In genomic region chr1:60427194-60427593, GRCh38 we compare ENCODE assay signal across 16 cellular contexts.
"Had no signal": no experiment of that assay in that cellular context is flagged by ENCODE, and none has a peak within 500 bp of the region (broad histone marks: within the 10 kb centered on the region; RNA-seq: fewer than 3 reads in every experiment).

No MANE protein-coding gene starts in this region.

- H3K9me3 ChIP-seq: esophagus muscularis mucosa, neutrophil, sigmoid colon, thoracic aorta had no signal

- ATAC-seq: naive thymus-derived CD4-positive, alpha-beta T cell; stimulated activated naive CD8-positive, alpha-beta T cell treated with anti-CD3 and anti-CD28 coated beads, Interleukin-15, amount 100 ng/mL, for 72 hours had no signal

- H3K27ac ChIP-seq: heart right ventricle, neutrophil, sigmoid colon, thoracic aorta had no signal

- H3K4me3 ChIP-seq: esophagus muscularis mucosa, heart right ventricle, sigmoid colon, thoracic aorta had no signal

- H3K36me3 ChIP-seq: esophagus muscularis mucosa, heart right ventricle, neutrophil, sigmoid colon, thoracic aorta had no signal

- DNase-seq: activated CD4-positive, alpha-beta T cell treated with anti-CD3 and anti-CD28 coated beads, Interleukin-2, amount 50 U/mL, for 4 hours; activated CD4-positive, CD25-positive, alpha-beta regulatory T cell treated with anti-CD3 and anti-CD28 coated beads, Interleukin-2, amount 50 U/mL, for 72 hours; activated effector memory CD4-positive, alpha-beta T cell treated with Interleukin-2 at 50 U/mL for 16 hours; activated T-cell treated with anti-CD3 and anti-CD28 coated beads, Interleukin-2, amount 50 U/mL, for 1 hour; amniotic stem cell; heart right ventricle; islet precursor cell; midbrain; naive thymus-derived CD4-positive, alpha-beta T cell; sigmoid colon; stimulated activated CD4-positive, alpha-beta T cell treated with anti-CD3 and anti-CD28 coated beads, Interleukin-4, amount 100 ng/mL, for 24 hours; stimulated activated naive CD8-positive, alpha-beta T cell treated with anti-CD3 and anti-CD28 coated beads, Interleukin-15, amount 100 ng/mL, for 72 hours; T-helper 2 cell had no signal

- H3K4me1 ChIP-seq: sigmoid colon had no signal
